1 cellular context compared by ENCODE assay signal in genomic region chr20:64220891-64221527, GRCh38.
TF ChIP-seq lines count a peak whose summit lies in the region.

No MANE protein-coding gene starts in this region.

TF ChIP-seq in H1, 55 proteins besides CTCF, POLR2A, EP300 and RAD21:
- TF ChIP-seq ATF2 (IDR thresholded peaks at IDR 0.05; ENCODE audit: low read length), result no peak
- TF ChIP-seq HDAC2 (IDR thresholded peaks at IDR 0.05; ENCODE audit: borderline replicate concordance in 1 of 2, low read depth in 2 of 2, low read length in 2 of 2), result no peak
- no peak for TF ChIP-seq BRCA1 (IDR thresholded peaks at IDR 0.05; ENCODE audit: low read depth, low read length)
- TF ChIP-seq JUN (IDR thresholded peaks at IDR 0.05; ENCODE audit: low read depth, low read length), result no peak
- TF ChIP-seq BCL11A (IDR thresholded peaks at IDR 0.05; ENCODE audit: low read depth in 2 of 2, low read length in 2 of 2), result no peak
- no peak for TF ChIP-seq CHD7 (IDR thresholded peaks at IDR 0.05; ENCODE audit: insufficient replicate concordance, low read length)
- TF ChIP-seq POLR2AphosphoS5 (IDR thresholded peaks at IDR 0.05; ENCODE audit: low read depth, low read length), result no peak
- no peak for TF ChIP-seq FOSL1 (IDR thresholded peaks at IDR 0.05; ENCODE audit: insufficient read depth, low read depth, low read length)
- TF ChIP-seq SP2 (IDR thresholded peaks at IDR 0.05; ENCODE audit: low read length), result no peak
- no peak for TF ChIP-seq HDAC6 (IDR thresholded peaks at IDR 0.05; ENCODE audit: low read depth, low read length)
- no peak for TF ChIP-seq TAF1 (IDR thresholded peaks at IDR 0.05; ENCODE audit: low read depth, low read length)
- no peak for TF ChIP-seq JUND (IDR thresholded peaks at IDR 0.05; ENCODE audit: low read length)
- TF ChIP-seq SAP30 (IDR thresholded peaks at IDR 0.05; ENCODE audit: insufficient read depth, insufficient replicate concordance, low read length), result no peak
- TF ChIP-seq CHD2 (IDR thresholded peaks at IDR 0.05; ENCODE audit: low read length), result no peak
